ENCODE assay signal across 13 cellular contexts in genomic region chr1:99005537-99005942, GRCh38. TPM values are rescaled to one million over a fixed set of nuclear protein-coding genes. Genes with fewer than 3 reads are reported as not detected.
DNase-seq lines count a peak whose midpoint lies in the region; ATAC-seq and TF ChIP-seq lines count a peak whose summit lies in the region.
"Had no signal": no experiment of that assay in that cellular context is flagged by ENCODE, and none has a peak within 500 bp of the region (broad histone marks: within the 10 kb centered on the region; RNA-seq: fewer than 3 reads in every experiment).

No MANE protein-coding gene starts in this region.

- DNase-seq in Ammon's horn (ENCODE audit: low spot score) (peak; percentile 49), brain microvascular endothelial cell (peak; percentile 7), EL (no peak)
- no peak for DNase-seq in stimulated activated CD4-positive, alpha-beta T cell treated with anti-CD3 and anti-CD28 coated beads, Interleukin-12 subunit alpha, Interleukin-12 subunit beta, amount 100 ng/mL, for 4 hours
- DNase-seq: DMS79, NCI-H748 treated with DMSO at 0.1 percent for 48 hours had no signal

- peak; percentile 26 for TF ChIP-seq CTCF in brain microvascular endothelial cell (IDR thresholded peaks at IDR 0.05; ENCODE audit: low read depth, low read length, missing control alignments)

- ATAC-seq in HG03196 (IDR thresholded peaks at IDR 0.05; ENCODE audit: unreplicated experiment) = no peak
- ATAC-seq in GM19467 (IDR thresholded peaks at IDR 0.05; ENCODE audit: unreplicated experiment) = no peak

- in situ Hi-C loops in brain microvascular endothelial cell (cut with HindIII; ENCODE audit: low pct_ligation_motif_present, low sequenced_read_pairs) = no loop called here

- H3K36me3 ChIP-seq in ES-I3 (ENCODE audit: insufficient read depth, low read length) (no peaks in the 10 kb centered on the region), brain microvascular endothelial cell (replicated peaks) (no peaks in the 10 kb centered on the region), mesodermal cell (ENCODE audit: control insufficient read depth, insufficient read depth, low read length) (no peaks in the 10 kb centered on the region)
- H3K36me3 ChIP-seq: neutrophil, vagina had no signal

- H3K9ac ChIP-seq in ES-I3 (ENCODE audit: low read depth, low read length) = peak overlapping the region; percentile 78; the same call in 1 of the 2 replicates
- H3K9ac ChIP-seq: KMS-11 had no signal

- H3K27ac ChIP-seq in brain microvascular endothelial cell (no peak overlapping the region), mesodermal cell (ENCODE audit: low read depth, low read length, severe bottlenecking) (no peak overlapping the region)
- H3K27ac ChIP-seq: KMS-11, neutrophil, vagina had no signal

- H3K27me3 ChIP-seq in brain microvascular endothelial cell (replicated peaks) = peaks cover 40% of the 10 kb centered on the region
- H3K27me3 ChIP-seq: vagina had no signal

- WGBS in mesodermal cell (ENCODE audit: insufficient coverage in 2 of 2), 2 experiments = 25 to 63% methylated on average over 4 to 7 of the region's 8 CpGs

- no peak overlapping the region for H3K4me3 ChIP-seq in brain microvascular endothelial cell (ENCODE audit: low read depth, low read length)
- H3K4me3 ChIP-seq in mesodermal cell (ENCODE audit: extremely low read depth, insufficient read depth, low read length, poor library complexity, severe bottlenecking) = peak overlapping the region; percentile 57

- no peaks in the 10 kb centered on the region for H3K9me3 ChIP-seq in ES-I3 (ENCODE audit: control insufficient read depth, insufficient read depth, low read length)
- no peaks in the 10 kb centered on the region for H3K9me3 ChIP-seq in mesodermal cell (ENCODE audit: control insufficient read depth, low read length)
- H3K9me3 ChIP-seq: neutrophil, vagina had no signal

- 0 out of 2 replicates have a peak, but pooled peaks cover 3% of the 10 kb centered on the region for H3K4me1 ChIP-seq in ES-I3 (ENCODE audit: insufficient read depth, low read length)
- peaks cover 8% of the 10 kb centered on the region for H3K4me1 ChIP-seq in mesodermal cell (ENCODE audit: control insufficient read depth, insufficient read depth, low read length, poor library complexity, severe bottlenecking)

RNA-seq across cellular contexts. Expression of gene PLPPR5, which starts 0.9 kb away (rescaled TPM):
- polyA plus RNA-seq in mesodermal cell (2013, experiment 1 of 2) = 10.1 TPM
- 10.8 TPM for polyA plus RNA-seq in mesodermal cell (2013, experiment 2 of 2)

Comparison
In these comparisons a context has a peak if more than half of its experiments do, and no peak if none do; other contexts are left out.
1. DNase-seq: peak in Ammon's horn (single experiment) and brain microvascular endothelial cell (single experiment); none in EL (single experiment) and stimulated activated CD4-positive, alpha-beta T cell treated with anti-CD3 and anti-CD28 coated beads, Interleukin-12 subunit alpha, Interleukin-12 subunit beta, amount 100 ng/mL, for 4 hours (single experiment).